ENCODE assay signal across 9 cellular contexts in the genomic region with DNA sequence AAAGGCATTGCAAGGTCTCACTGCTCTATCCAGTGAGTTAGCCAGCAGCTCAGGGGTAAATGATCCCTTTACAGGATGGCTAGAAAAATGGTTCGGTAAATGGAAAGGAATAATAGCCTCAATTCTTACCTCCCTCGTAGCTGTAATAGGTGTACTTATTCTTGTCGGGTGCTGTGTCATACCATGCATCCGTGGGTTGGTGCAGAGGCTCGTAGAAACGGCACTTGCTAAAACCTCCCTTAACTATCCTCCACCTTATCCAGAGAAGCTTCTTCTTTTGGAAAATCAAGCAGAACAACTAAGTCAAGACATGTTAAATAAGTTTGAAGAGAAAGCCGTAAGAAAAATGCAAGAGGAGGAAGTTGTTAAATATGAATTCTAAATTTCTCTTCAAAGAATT. TPM values are rescaled to one million over a fixed set of nuclear protein-coding genes. Genes with fewer than 3 reads are reported as not detected.
A peak's percentile ranks its signal among the peaks of the same experiment; 100 is the strongest.
DNase-seq lines count a peak whose midpoint lies in the region; TF ChIP-seq lines count a peak whose summit lies in the region.
"Not testable (repeated sequence)": the region's sequence is repeated elsewhere in the genome, so short reads cannot be mapped to it uniquely, and the experiment has no call there.
"Had no signal": no experiment of that assay in that cellular context is flagged by ENCODE, and none has a peak within 500 bp of the region (broad histone marks: within the 10 kb centered on the region; RNA-seq: fewer than 3 reads in every experiment).

No MANE protein-coding gene starts in this region.

- DNase-seq in osteocyte (ENCODE audit: extremely low spot score, unreplicated experiment), result peak; percentile 6
- DNase-seq in putamen (ENCODE audit: low spot score), result peak; percentile 34

- not testable (repeated sequence) for H3K36me3 Mint-ChIP-seq in osteocyte (ENCODE audit: unreplicated experiment)

- H3K4me3 Mint-ChIP-seq in osteocyte (ENCODE audit: unreplicated experiment), result not testable (repeated sequence)

- TF ChIP-seq CTCF in osteocyte (IDR thresholded peaks at IDR 0.05), result not testable (repeated sequence)

- not testable (repeated sequence) for H3K27ac Mint-ChIP-seq in osteocyte (ENCODE audit: unreplicated experiment)

- not testable (repeated sequence) for H3K4me1 Mint-ChIP-seq in osteocyte (ENCODE audit: unreplicated experiment)

- peaks cover 14% of the 10 kb centered on the region for H3K9me3 Mint-ChIP-seq in osteocyte (ENCODE audit: unreplicated experiment)

- not testable (repeated sequence) for H3K27me3 Mint-ChIP-seq in osteocyte (ENCODE audit: unreplicated experiment)

RNA-seq across cellular contexts. Expression of gene SLC52A3, which starts 31.7 kb away (rescaled TPM):
- not detected in 2 replicates for total RNA-seq in osteocyte
- total RNA-seq: A673; B cell; CD4-positive, alpha-beta memory T cell; CD4-positive, alpha-beta T cell; CD4-positive, CD25-positive, alpha-beta regulatory T cell; CD8-positive, alpha-beta memory T cell; CD8-positive, alpha-beta T cell had no signal

RNA-seq across cellular contexts. Expression of gene FAM110A, which starts 33.5 kb away (rescaled TPM):
- 2.6 and 2.7 TPM in 2 replicates for total RNA-seq in osteocyte
